16 cellular contexts compared by ENCODE assay signal in genomic region chr3:66010348-66011097, GRCh38. TPM values are rescaled to one million over a fixed set of nuclear protein-coding genes. Genes with fewer than 3 reads are reported as not detected.
DNase-seq lines count a peak whose midpoint lies in the region; ATAC-seq, FAIRE-seq and TF ChIP-seq lines count a peak whose summit lies in the region.
"Had no signal": no experiment of that assay in that cellular context is flagged by ENCODE, and none has a peak within 500 bp of the region (broad histone marks: within the 10 kb centered on the region; RNA-seq: fewer than 3 reads in every experiment).

No MANE protein-coding gene starts in this region.

- no peaks in the 10 kb centered on the region for H3K4me1 ChIP-seq in mucosa of descending colon (ENCODE audit: low read depth)

- no peak overlapping the region for H3K4me3 Mint-ChIP-seq in nephron progenitor cell
- H3K4me3 Mint-ChIP-seq: activated naive CD8-positive, alpha-beta T cell treated with anti-CD3 and anti-CD28 coated beads, Interleukin-2, amount 10 ng/mL, durations not matched to agents 7 days and 5 days; stimulated activated naive CD8-positive, alpha-beta T cell treated with anti-CD3 and anti-CD28 coated beads, Interleukin-15, amount 100 ng/mL, for 72 hours had no signal

- DNase-seq in ELF-1 (ENCODE audit: low read depth, low spot score) (peak; percentile 47), NCI-H2227 treated with DMSO at 0.1 percent for 48 hours (lab: John Stamatoyannopoulos, UW) (peak; percentile 62), fibroblast of villous mesenchyme (ENCODE audit: low read depth) (peak; percentile 23), mucosa of descending colon (no peak), iPS-NIHi11 (ENCODE audit: low spot score) (no peak), GM19239 (ENCODE audit: insufficient read length, low spot score) (no peak), nephron progenitor cell (no peak)
- no peak for DNase-seq in activated T-cell treated with anti-CD3 and anti-CD28 coated beads, Interleukin-2, amount 50 U/mL, for 48 hours
- DNase-seq: activated CD4-positive, alpha-beta T cell treated with anti-CD3 and anti-CD28 coated beads for 48 hours; activated naive CD8-positive, alpha-beta T cell treated with anti-CD3 and anti-CD28 coated beads, Interleukin-2, amount 10 ng/mL, durations not matched to agents 7 days and 5 days; cerebellar nuclear complex; occipital lobe; small intestine; stimulated activated naive CD8-positive, alpha-beta T cell treated with anti-CD3 and anti-CD28 coated beads, Interleukin-15, amount 100 ng/mL, for 72 hours; T-helper 2 cell had no signal

- H3K4me3 ChIP-seq in fibroblast of villous mesenchyme (ENCODE audit: low read depth, low read length) (no peak overlapping the region), mucosa of descending colon (no peak overlapping the region)

- TF ChIP-seq CTCF in fibroblast of villous mesenchyme (IDR thresholded peaks at IDR 0.05; ENCODE audit: insufficient read depth, low read depth, low read length) = no peak
- no peak for TF ChIP-seq CTCF in mucosa of descending colon (IDR thresholded peaks at IDR 0.05)
- no peak for TF ChIP-seq CTCF in nephron progenitor cell (IDR thresholded peaks at IDR 0.05)

- no peaks in the 10 kb centered on the region for H3K36me3 Mint-ChIP-seq in nephron progenitor cell (ENCODE audit: low read depth)
- H3K36me3 Mint-ChIP-seq: activated naive CD8-positive, alpha-beta T cell treated with anti-CD3 and anti-CD28 coated beads, Interleukin-2, amount 10 ng/mL, durations not matched to agents 7 days and 5 days had no signal

- H3K9me3 ChIP-seq in mucosa of descending colon = no peaks in the 10 kb centered on the region

- no peak overlapping the region for H3K27ac Mint-ChIP-seq in nephron progenitor cell
- H3K27ac Mint-ChIP-seq: activated naive CD8-positive, alpha-beta T cell treated with anti-CD3 and anti-CD28 coated beads, Interleukin-2, amount 10 ng/mL, durations not matched to agents 7 days and 5 days had no signal

- FAIRE-seq in GM19239 (lab: Jason Lieb, UNC) = no peak
- FAIRE-seq: endothelial cell of umbilical vein, small intestine had no signal

- intact Hi-C loops in mucosa of descending colon (cut with DNase I, micrococcal nuclease) = no loop called here

- H3K27me3 Mint-ChIP-seq in nephron progenitor cell (ENCODE audit: low read depth, poor library complexity) = no peaks in the 10 kb centered on the region

- peaks cover 9% of the 10 kb centered on the region for H3K4me1 Mint-ChIP-seq in nephron progenitor cell
- H3K4me1 Mint-ChIP-seq: activated naive CD8-positive, alpha-beta T cell treated with anti-CD3 and anti-CD28 coated beads, Interleukin-2, amount 10 ng/mL, durations not matched to agents 7 days and 5 days; stimulated activated naive CD8-positive, alpha-beta T cell treated with anti-CD3 and anti-CD28 coated beads, Interleukin-15, amount 100 ng/mL, for 72 hours had no signal

- no peaks in the 10 kb centered on the region for H3K9me3 Mint-ChIP-seq in nephron progenitor cell
- H3K9me3 Mint-ChIP-seq: activated naive CD8-positive, alpha-beta T cell treated with anti-CD3 and anti-CD28 coated beads, Interleukin-2, amount 10 ng/mL, durations not matched to agents 7 days and 5 days; stimulated activated naive CD8-positive, alpha-beta T cell treated with anti-CD3 and anti-CD28 coated beads, Interleukin-15, amount 100 ng/mL, for 72 hours had no signal

- H3K36me3 ChIP-seq in mucosa of descending colon (ENCODE audit: low read depth) = no peaks in the 10 kb centered on the region

- peak; percentile 9 for ATAC-seq in mucosa of descending colon
- ATAC-seq: stimulated activated naive CD8-positive, alpha-beta T cell treated with anti-CD3 and anti-CD28 coated beads, Interleukin-15, amount 100 ng/mL, for 72 hours had no signal

RNA-seq across cellular contexts. Expression of gene MAGI1, which starts 28.2 kb away (rescaled TPM):
- total RNA-seq in fibroblast of villous mesenchyme (20.7 and 29.0 TPM in 2 replicates), mucosa of descending colon (10 to 100 TPM; 41.9 to 59.6 (median 45.6) TPM)
- total RNA-seq: activated naive CD8-positive, alpha-beta T cell treated with anti-CD3 and anti-CD28 coated beads, Interleukin-2, amount 10 ng/mL, durations not matched to agents 7 days and 5 days had no signal

Comparison
In these comparisons a context has a peak if more than half of its experiments do, and no peak if none do; other contexts are left out.
1. DNase-seq: peak in ELF-1 (single experiment), NCI-H2227 treated with DMSO at 0.1 percent for 48 hours (single experiment) and fibroblast of villous mesenchyme (single experiment); none in mucosa of descending colon (0 of 3), activated T-cell treated with anti-CD3 and anti-CD28 coated beads, Interleukin-2, amount 50 U/mL, for 48 hours (0 of 2), iPS-NIHi11 (single experiment), GM19239 (single experiment) and nephron progenitor cell (single experiment).